ENCODE assay signal across 8 cellular contexts in the genomic region with DNA sequence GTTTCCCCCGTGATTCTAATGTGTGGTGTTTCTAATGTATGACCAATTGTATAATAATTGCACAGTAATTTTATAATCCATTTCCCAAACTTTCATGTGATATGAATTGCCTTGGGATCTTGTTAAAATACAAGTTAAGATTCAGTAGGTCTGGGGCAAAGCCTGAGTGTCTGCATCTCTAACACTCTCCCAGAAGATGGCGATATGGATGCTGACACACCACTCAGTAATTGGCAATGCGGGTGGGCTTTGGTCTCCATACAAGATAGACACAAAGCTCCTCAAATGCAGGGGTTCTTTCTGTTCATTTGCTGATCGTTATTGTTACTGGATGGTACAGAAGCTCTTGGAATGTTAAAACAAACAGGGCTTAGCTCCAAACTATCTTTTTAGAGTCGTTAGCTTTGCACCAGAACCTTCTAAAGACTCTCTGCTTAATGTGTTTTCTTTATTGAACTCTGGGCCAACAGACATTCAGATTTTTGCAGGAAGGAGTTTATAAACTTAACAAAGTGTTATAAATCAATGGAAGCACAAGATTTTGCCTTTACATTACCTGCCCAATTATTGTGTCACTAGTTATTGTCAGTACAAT. TPM values are rescaled to one million over a fixed set of nuclear protein-coding genes. Genes with fewer than 3 reads are reported as not detected.
A peak's percentile ranks its signal among the peaks of the same experiment; 100 is the strongest.
DNase-seq lines count a peak whose midpoint lies in the region; ATAC-seq, FAIRE-seq and TF ChIP-seq lines count a peak whose summit lies in the region.

No MANE protein-coding gene starts in this region.

- no peak overlapping the region for H3K27ac Mint-ChIP-seq in endothelial cell (ENCODE audit: unreplicated experiment)

- intact Hi-C loops in left ventricle myocardium superior (cut with micrococcal nuclease) = no loop called here
- intact Hi-C loops in lower leg skin (cut with DNase I; ENCODE audit: low total_unique reads) = no loop called here

- H3K9me3 Mint-ChIP-seq in endothelial cell (ENCODE audit: unreplicated experiment) = no peaks in the 10 kb centered on the region

- 34 to 37% methylated on average over 5 of the region's 5 CpGs for WGBS in lower leg skin, 2 donors

- no peaks in the 10 kb centered on the region for H3K4me1 ChIP-seq in cardiac muscle cell (ENCODE audit: low read depth)

- no peaks in the 10 kb centered on the region for H3K27me3 ChIP-seq in cardiac muscle cell

- no peaks in the 10 kb centered on the region for H3K27me3 Mint-ChIP-seq in endothelial cell (ENCODE audit: unreplicated experiment)

- H3K4me1 Mint-ChIP-seq in endothelial cell (ENCODE audit: unreplicated experiment) = peaks cover 4% of the 10 kb centered on the region

- H3K4me3 Mint-ChIP-seq in endothelial cell (ENCODE audit: unreplicated experiment) = no peak overlapping the region

- ATAC-seq in left ventricle myocardium superior (no peak), HG03342 (IDR thresholded peaks at IDR 0.05; ENCODE audit: unreplicated experiment) (no peak)

- no peak for TF ChIP-seq POLR2A in lower leg skin (IDR thresholded peaks at IDR 0.05)

- no peak overlapping the region for H3K27ac ChIP-seq in cardiac muscle cell

- TF ChIP-seq CTCF in cardiac muscle cell (IDR thresholded peaks at IDR 0.05; ENCODE audit: low read depth, low read length) (peak; percentile 63), endothelial cell (IDR thresholded peaks at IDR 0.05; ENCODE audit: unreplicated experiment) (no peak), lower leg skin (IDR thresholded peaks at IDR 0.05) (no peak)

- H3K36me3 Mint-ChIP-seq in endothelial cell (ENCODE audit: low read depth, unreplicated experiment) = no peaks in the 10 kb centered on the region

- no peaks in the 10 kb centered on the region for H3K9me3 ChIP-seq in cardiac muscle cell (ENCODE audit: low read depth)

- DNase-seq in cardiac muscle cell (ENCODE audit: low read depth in 1 of 2, low spot score in 1 of 2) (peak; percentile 53 to 62), left ventricle myocardium superior (no peak), NCI-H1105 (lab: John Stamatoyannopoulos, UW) (peak; percentile 11), endothelial cell (ENCODE audit: low spot score) (peak; percentile 18), urothelium cell line (ENCODE audit: low spot score) (peak; percentile 37), activated gamma-delta T cell (lab: John Stamatoyannopoulos, UW) (no peak), lower leg skin (ENCODE audit: low spot score in 2 of 2) (no peak)

- H3K36me3 ChIP-seq in cardiac muscle cell = no peaks in the 10 kb centered on the region

- no peak overlapping the region for H3K4me3 ChIP-seq in cardiac muscle cell
- no peak overlapping the region for H3K4me3 ChIP-seq in lower leg skin (ENCODE audit: low read depth, poor library complexity, severe bottlenecking)

- FAIRE-seq in urothelium cell line (lab: Jason Lieb, UNC) = no peak

RNA-seq across cellular contexts. Expression of gene ANO3, which starts 45.4 kb away (rescaled TPM):
- total RNA-seq in cardiac muscle cell (not detected in 2 replicates), left ventricle myocardium superior (not detected), endothelial cell (ENCODE audit: unreplicated experiment) (0.36 TPM), lower leg skin (under 1 TPM in 3 of 4 donors, not detected in 1; 0.12 to 0.32 (median 0.19) TPM)
- not detected in 2 replicates for polyA plus RNA-seq in cardiac muscle cell

Comparison
In these comparisons a context has a peak if more than half of its experiments do, and no peak if none do; other contexts are left out.
1. DNase-seq: peak in cardiac muscle cell (2 of 2), NCI-H1105 (single experiment), endothelial cell (single experiment) and urothelium cell line (single experiment); none in left ventricle myocardium superior (single experiment), activated gamma-delta T cell (single experiment) and lower leg skin (0 of 2).